19 cellular contexts compared by ENCODE assay signal in the genomic region with DNA sequence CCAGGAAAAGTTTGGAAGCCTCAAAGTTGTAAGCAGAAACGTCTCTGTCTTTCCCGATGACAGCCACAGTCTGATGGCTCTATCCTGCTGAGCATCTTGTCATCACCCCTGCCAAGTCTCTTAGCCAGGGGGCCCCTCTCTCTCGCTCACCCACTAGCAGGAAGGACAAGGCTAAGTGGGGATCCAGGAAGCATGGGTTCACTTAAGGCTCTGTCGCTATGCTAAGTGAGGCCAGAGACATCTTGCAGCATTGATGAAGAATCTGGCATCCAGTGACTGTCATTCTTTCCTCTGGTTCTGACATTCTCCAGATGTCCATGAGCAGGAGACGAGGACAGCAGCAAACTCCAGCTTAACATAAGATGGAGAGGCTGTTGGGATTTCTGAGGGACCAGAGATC.
A peak's percentile ranks its signal among the peaks of the same experiment; 100 is the strongest.
DNase-seq lines count a peak whose midpoint lies in the region; TF ChIP-seq lines count a peak whose summit lies in the region.
"Had no signal": no experiment of that assay in that cellular context is flagged by ENCODE, and none has a peak within 500 bp of the region (broad histone marks: within the 10 kb centered on the region; RNA-seq: fewer than 3 reads in every experiment).

No MANE protein-coding gene starts in this region.

- H3K36me3 ChIP-seq in GM23248 (ENCODE audit: low read depth), result no peaks in the 10 kb centered on the region
- no peaks in the 10 kb centered on the region for H3K36me3 ChIP-seq in SJSA1
- no peaks in the 10 kb centered on the region for H3K36me3 ChIP-seq in smooth muscle cell (ENCODE audit: low read depth)
- H3K36me3 ChIP-seq: BLaER1 treated with 17β-estradiol and CSF1 and Interleukin-3, amounts not matched to agents 10 nM and 100 nM had no signal

- H2AFZ ChIP-seq in GM23248 (peak overlapping the region; percentile 48; the same call in 1 of the 2 replicates), smooth muscle cell (ENCODE audit: low read depth) (peak overlapping the region; percentile 54)

- H3K27ac ChIP-seq in GM23248 (no peak overlapping the region), SJSA1 (peak overlapping the region; percentile 72), smooth muscle cell (ENCODE audit: low read depth) (no peak overlapping the region)
- H3K27ac ChIP-seq: BLaER1 treated with 17β-estradiol and CSF1 and Interleukin-3, amounts not matched to agents 10 nM and 100 nM had no signal

- no peak overlapping the region for H3K4me2 ChIP-seq in GM23248 (ENCODE audit: unreplicated experiment)
- peak overlapping the region; percentile 21 for H3K4me2 ChIP-seq in smooth muscle cell

- no peaks in the 10 kb centered on the region for H3K27me3 ChIP-seq in GM23248 (replicated peaks; ENCODE audit: insufficient read depth)
- no peaks in the 10 kb centered on the region for H3K27me3 ChIP-seq in SJSA1 (replicated peaks)
- H3K27me3 ChIP-seq in smooth muscle cell (ENCODE audit: low read depth), result no peaks in the 10 kb centered on the region
- H3K27me3 ChIP-seq: BLaER1 treated with 17β-estradiol and CSF1 and Interleukin-3, amounts not matched to agents 10 nM and 100 nM had no signal

- no peak overlapping the region for H3K9ac ChIP-seq in GM23248
- H3K9ac ChIP-seq in smooth muscle cell (ENCODE audit: low read depth), result no peak overlapping the region
- H3K9ac ChIP-seq: BLaER1 treated with 17β-estradiol and CSF1 and Interleukin-3, amounts not matched to agents 10 nM and 100 nM had no signal

- in situ Hi-C loops in GM23248 (cut with MboI), result no loop called here

- DNase-seq in GM23248 (no peak), SJSA1 (ENCODE audit: low read depth in 1 of 2, low spot score in 2 of 2) (no peak), left kidney (ENCODE audit: low read depth, low spot score) (peak; percentile 26), smooth muscle cell (lab: John Stamatoyannopoulos, UW; ENCODE audit: unreplicated experiment) (no peak), foreskin melanocyte (no peak), germinal center (ENCODE audit: low spot score) (no peak)
- no peak for DNase-seq in stimulated activated CD4-positive, alpha-beta T cell treated with anti-CD3 and anti-CD28 coated beads, Interleukin-4, amount 100 ng/mL, for 1 hour
- DNase-seq: ACHN; Calu3; CD4-positive, alpha-beta memory T cell; DMS153; Karpas-422; NCI-H1105 treated with DMSO at 0.1 percent for 48 hours; NCI-H1694; NCI-H2081; NCI-H2171; NCI-H524 treated with DMSO at 0.1 percent for 48 hours; NCI-H82 had no signal

- no peaks in the 10 kb centered on the region for H3K9me2 ChIP-seq in GM23248 (ENCODE audit: insufficient read depth)

- H3K4me1 ChIP-seq in GM23248 (ENCODE audit: insufficient read depth), result peaks cover 10% of the 10 kb centered on the region
- H3K4me1 ChIP-seq in SJSA1 (replicated peaks), result peaks cover 31% of the 10 kb centered on the region
- no peaks in the 10 kb centered on the region for H3K4me1 ChIP-seq in smooth muscle cell (ENCODE audit: low read depth)

- no peaks in the 10 kb centered on the region for H4K20me1 ChIP-seq in GM23248 (ENCODE audit: insufficient read depth)
- no peaks in the 10 kb centered on the region for H4K20me1 ChIP-seq in smooth muscle cell (ENCODE audit: low read depth)
- H4K20me1 ChIP-seq: BLaER1 treated with 17β-estradiol and CSF1 and Interleukin-3, amounts not matched to agents 10 nM and 100 nM had no signal

- H3K4me3 ChIP-seq in GM23248 (no peak overlapping the region), SJSA1 (no peak overlapping the region), smooth muscle cell (no peak overlapping the region)
- H3K4me3 ChIP-seq: BLaER1 treated with 17β-estradiol and CSF1 and Interleukin-3, amounts not matched to agents 10 nM and 100 nM had no signal

- no peaks in the 10 kb centered on the region for H3K79me2 ChIP-seq in GM23248 (ENCODE audit: insufficient read depth)
- H3K79me2 ChIP-seq in smooth muscle cell (ENCODE audit: low read depth), result no peaks in the 10 kb centered on the region

- WGBS in GM23248 (ENCODE audit: low coverage in 1 of 2, low lambda C conversion rate in 2 of 2, missing lambda C conversion rate in 2 of 2), 2 experiments, result 35 to 39% methylated on average over 5 of the region's 5 CpGs
- 7% methylated on average over 5 of the region's 5 CpGs for WGBS in smooth muscle cell (ENCODE audit: low lambda C conversion rate)

- H3F3A ChIP-seq in GM23248 (ENCODE audit: insufficient read depth) (peaks cover 3% of the 10 kb centered on the region; the same call in 1 of the 2 replicates), smooth muscle cell (ENCODE audit: low read depth) (no peaks in the 10 kb centered on the region)

- TF ChIP-seq CTCF in smooth muscle cell (IDR thresholded peaks at IDR 0.05; ENCODE audit: borderline replicate concordance, insufficient read depth, poor library complexity, severe bottlenecking), result no peak

- no peaks in the 10 kb centered on the region for H3K9me3 ChIP-seq in GM23248 (ENCODE audit: low read depth)
- no peaks in the 10 kb centered on the region for H3K9me3 ChIP-seq in SJSA1 (replicated peaks)
- no peaks in the 10 kb centered on the region for H3K9me3 ChIP-seq in smooth muscle cell (replicated peaks; ENCODE audit: low read depth)
